Comparison of ENCODE assay signal across 14 cellular contexts in the genomic region with DNA sequence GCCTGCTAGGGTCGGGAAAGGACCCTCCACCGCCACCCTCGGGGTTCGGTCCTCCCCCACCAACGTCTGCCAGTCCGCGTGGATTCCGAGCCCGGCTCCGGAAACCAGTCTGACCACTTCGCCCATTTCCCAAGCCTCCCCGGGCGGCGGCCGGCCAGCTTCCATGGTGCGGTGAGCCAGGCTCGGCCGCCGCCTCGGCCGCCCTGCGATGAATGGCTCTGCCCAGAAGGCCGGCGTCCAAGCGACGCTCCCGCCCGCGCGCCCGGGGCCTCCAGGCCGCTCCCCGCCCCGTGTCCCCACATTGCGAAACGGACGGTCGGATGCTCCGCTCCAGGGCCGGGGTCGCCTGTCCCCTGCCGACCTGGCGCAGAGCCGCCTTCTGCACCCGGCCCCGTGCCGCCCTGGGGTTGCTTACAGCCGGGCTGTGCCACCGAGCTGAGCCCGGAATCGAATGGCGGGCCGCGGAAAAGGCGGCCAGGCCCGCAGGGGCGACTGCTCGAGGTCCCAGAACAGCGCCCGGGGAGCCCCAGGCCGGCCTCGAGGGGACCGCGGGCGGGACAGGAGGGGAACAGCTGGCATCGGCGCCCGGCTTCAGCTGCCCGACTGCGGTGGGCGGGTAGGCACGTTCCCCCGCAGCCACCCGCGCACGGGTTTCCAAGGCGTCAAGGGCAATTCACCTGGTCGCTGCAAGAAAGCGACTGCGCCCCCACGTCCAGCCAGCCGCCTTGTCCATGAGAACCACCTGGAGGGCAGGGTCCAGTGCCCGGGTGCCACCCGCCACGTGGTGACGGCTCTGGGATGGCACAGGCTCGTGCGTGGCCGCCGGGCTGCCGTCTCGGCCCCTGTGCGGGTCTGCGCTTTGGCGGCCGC. TPM values are rescaled to one million over a fixed set of nuclear protein-coding genes. Genes with fewer than 3 reads are reported as not detected.
DNase-seq lines count a peak whose midpoint lies in the region; ATAC-seq, FAIRE-seq and TF ChIP-seq lines count a peak whose summit lies in the region.
"Had no signal": no experiment of that assay in that cellular context is flagged by ENCODE, and none has a peak within 500 bp of the region (broad histone marks: within the 10 kb centered on the region; RNA-seq: fewer than 3 reads in every experiment).

No MANE protein-coding gene starts in this region.

- intact Hi-C loops in CD8-positive, alpha-beta T cell (cut with DNase I, micrococcal nuclease), result loop anchor here in 1 of 2 experiments (5.0 kb wide), 1 partner anchor 1582 kb away; the partner anchor contains the start of gene BAHCC1
- intact Hi-C loops in ascending aorta (cut with DNase I), result loop anchor here (2.0 kb wide), 1 partner anchor 40 kb away; no protein-coding TSS in a partner anchor
- intact Hi-C loops in left ventricle myocardium inferior (cut with micrococcal nuclease), result no loop called here
- intact Hi-C loops in pancreas (cut with DNase I), result no loop called here

- H3K36me3 Mint-ChIP-seq in CD8-positive, alpha-beta T cell, result no peaks in the 10 kb centered on the region
- H3K36me3 Mint-ChIP-seq in activated T-helper 17 cell treated with anti-CD3 and anti-CD28 coated beads, Interleukin-2, amount 50 U/mL, for 72 hours (ENCODE audit: low read depth), result peaks cover 6% of the 10 kb centered on the region
- H3K36me3 Mint-ChIP-seq: activated naive CD8-positive, alpha-beta T cell treated with anti-CD3 and anti-CD28 coated beads, Interleukin-2, amount 10 ng/mL, durations not matched to agents 7 days and 5 days; IgD-negative memory B cell had no signal

- no peak overlapping the region for H3K4me3 ChIP-seq in CD8-positive, alpha-beta T cell (ENCODE audit: low read depth, low read length)
- peak overlapping the region; percentile 24 to 59 for H3K4me3 ChIP-seq in ascending aorta
- peak overlapping the region; percentile 45 for H3K4me3 ChIP-seq in left ventricle myocardium inferior
- H3K4me3 ChIP-seq in pancreas, result peak overlapping the region in 3 of 4 donors; percentile 8 to 42 (median 34)
- H3K4me3 ChIP-seq: ovary had no signal

- H3K4me1 ChIP-seq in CD8-positive, alpha-beta T cell (ENCODE audit: insufficient read depth, low read length), result peaks cover 41% of the 10 kb centered on the region
- H3K4me1 ChIP-seq in ascending aorta (peaks cover 23 to 39% of the 10 kb centered on the region in 2 donors), left ventricle myocardium inferior (peaks cover 65% of the 10 kb centered on the region), pancreas (peaks cover 21 to 31% (median 22%) of the 10 kb centered on the region in 3 donors)

- H3K9me3 ChIP-seq in CD8-positive, alpha-beta T cell (ENCODE audit: low read length), result no peaks in the 10 kb centered on the region
- H3K9me3 ChIP-seq in ascending aorta (no peaks in the 10 kb centered on the region), left ventricle myocardium inferior (replicated peaks) (no peaks in the 10 kb centered on the region), pancreas (no peaks in the 10 kb centered on the region)
- H3K9me3 ChIP-seq: ovary had no signal

- CTCF ChIA-PET in CD8-positive, alpha-beta T cell (lab: Charles Lee), result no interaction called here

- FAIRE-seq in pancreas (lab: Jason Lieb, UNC) (no peak), urothelium cell line (lab: Jason Lieb, UNC) (no peak)
- FAIRE-seq: frontal cortex had no signal

- 18% methylated on average over 64 to 96 of the region's 96 CpGs for WGBS in pancreas, 2 donors

- peaks cover 26% of the 10 kb centered on the region for H3K4me1 Mint-ChIP-seq in CD8-positive, alpha-beta T cell (ENCODE audit: low read depth)
- H3K4me1 Mint-ChIP-seq in activated T-helper 17 cell treated with anti-CD3 and anti-CD28 coated beads, Interleukin-2, amount 50 U/mL, for 72 hours, result peaks cover 10% of the 10 kb centered on the region

- POLR2A ChIA-PET in CD8-positive, alpha-beta T cell (lab: Charles Lee), result interaction anchor here (1.1 to 6.1 kb wide), 2 partner anchors 18 to 23 kb away, joined by 3 to 66 read pairs; partner anchors contain the start of gene CBX4

- TF ChIP-seq CTCF in CD8-positive, alpha-beta T cell (IDR thresholded peaks at IDR 0.05), result no peak
- TF ChIP-seq CTCF in ascending aorta (IDR thresholded peaks at IDR 0.05), result no peak
- no peak for TF ChIP-seq CTCF in left ventricle myocardium inferior (IDR thresholded peaks at IDR 0.05; ENCODE audit: borderline replicate concordance)
- TF ChIP-seq CTCF in pancreas (IDR thresholded peaks at IDR 0.05), result no peak

- H3K27ac ChIP-seq in CD8-positive, alpha-beta T cell (ENCODE audit: low read depth, low read length), result no peak overlapping the region
- H3K27ac ChIP-seq in ascending aorta (no peak overlapping the region), left ventricle myocardium inferior (replicated peaks) (no peak overlapping the region), pancreas (peak overlapping the region in 3 of 4 donors; percentile 28 to 64 (median 41))
- H3K27ac ChIP-seq: ovary, WERI-Rb-1 had no signal

- H3K4me3 Mint-ChIP-seq in CD8-positive, alpha-beta T cell, result no peak overlapping the region
- no peak overlapping the region for H3K4me3 Mint-ChIP-seq in activated T-helper 17 cell treated with anti-CD3 and anti-CD28 coated beads, Interleukin-2, amount 50 U/mL, for 72 hours

- H3K9me3 Mint-ChIP-seq in CD8-positive, alpha-beta T cell, result no peaks in the 10 kb centered on the region
- H3K9me3 Mint-ChIP-seq in activated T-helper 17 cell treated with anti-CD3 and anti-CD28 coated beads, Interleukin-2, amount 50 U/mL, for 72 hours, result no peaks in the 10 kb centered on the region
- H3K9me3 Mint-ChIP-seq: activated naive CD8-positive, alpha-beta T cell treated with anti-CD3 and anti-CD28 coated beads, Interleukin-2, amount 10 ng/mL, durations not matched to agents 7 days and 5 days; CD4-positive, alpha-beta T cell had no signal

- H3K27me3 ChIP-seq in CD8-positive, alpha-beta T cell (ENCODE audit: insufficient read depth, low read length), result peaks cover 46% of the 10 kb centered on the region
- peaks cover 51% of the 10 kb centered on the region for H3K27me3 ChIP-seq in ascending aorta
- H3K27me3 ChIP-seq in left ventricle myocardium inferior (ENCODE audit: low read depth), result peaks cover 87% of the 10 kb centered on the region
- H3K27me3 ChIP-seq in pancreas, result peaks cover 0 to 11% (median 7%) of the 10 kb centered on the region in 4 donors

- no peaks in the 10 kb centered on the region for H3K36me3 ChIP-seq in CD8-positive, alpha-beta T cell (ENCODE audit: insufficient read depth, low read length)
- H3K36me3 ChIP-seq in ascending aorta (no peaks in the 10 kb centered on the region), left ventricle myocardium inferior (no peaks in the 10 kb centered on the region), pancreas (no peaks in the 10 kb centered on the region)
- H3K36me3 ChIP-seq: ovary, WERI-Rb-1 had no signal

- ATAC-seq in CD8-positive, alpha-beta T cell, result peak; percentile 19
- ATAC-seq in pancreas, result peak; percentile 64 to 81 (median 74)
- ATAC-seq in activated T-helper 17 cell treated with anti-CD3 and anti-CD28 coated beads, Interleukin-2, amount 50 U/mL, for 72 hours (replicated peaks), result no peak

- H3K27me3 Mint-ChIP-seq in CD8-positive, alpha-beta T cell (ENCODE audit: low read depth), result peaks cover 38% of the 10 kb centered on the region
- H3K27me3 Mint-ChIP-seq in activated T-helper 17 cell treated with anti-CD3 and anti-CD28 coated beads, Interleukin-2, amount 50 U/mL, for 72 hours, result peaks cover 32% of the 10 kb centered on the region

- no peak for DNase-seq in CD8-positive, alpha-beta T cell
- DNase-seq in ascending aorta (ENCODE audit: low spot score in 2 of 2) (no peak), left ventricle myocardium inferior (no peak), pancreas (peak; percentile 78 to 92 (median 84)), UCSD-AML1 (lab: John Stamatoyannopoulos, UW; ENCODE audit: unreplicated experiment) (no peak), NOMO-1 treated with dmso at 0.1 percent for 144 hours (lab: John Stamatoyannopoulos, UW; ENCODE audit: unreplicated experiment) (no peak), urothelium cell line (ENCODE audit: low spot score) (no peak)
- DNase-seq: activated naive CD8-positive, alpha-beta T cell treated with anti-CD3 and anti-CD28 coated beads, Interleukin-2, amount 10 ng/mL, durations not matched to agents 7 days and 5 days; CD4-positive, alpha-beta T cell; WERI-Rb-1 had no signal

- H3K27ac Mint-ChIP-seq in CD8-positive, alpha-beta T cell, result no peak overlapping the region
- H3K27ac Mint-ChIP-seq in activated T-helper 17 cell treated with anti-CD3 and anti-CD28 coated beads, Interleukin-2, amount 50 U/mL, for 72 hours, result no peak overlapping the region
- H3K27ac Mint-ChIP-seq: CD4-positive, alpha-beta T cell had no signal

RNA-seq across cellular contexts. Expression of gene CBX8, which starts 18.3 kb away (rescaled TPM):
- total RNA-seq in CD8-positive, alpha-beta T cell, result 1 to 10 TPM; 3.7 to 4.0 TPM
- total RNA-seq in ascending aorta, result 1.1 TPM
- 7.5 TPM for total RNA-seq in left ventricle myocardium inferior
- 1 to 10 TPM; 1.6 to 5.7 (median 3.6) TPM for total RNA-seq in pancreas
- polyA plus RNA-seq in pancreas, result 1 to 10 TPM; 4.5 to 5.2 TPM
- total RNA-seq in activated T-helper 17 cell treated with anti-CD3 and anti-CD28 coated beads, Interleukin-2, amount 50 U/mL, for 72 hours, result 1 to 10 TPM; 1.6 to 5.5 TPM

RNA-seq across cellular contexts. Expression of gene CBX4, which starts 24.0 kb away (rescaled TPM):
- 100 to 1,000 TPM; 263 to 268 TPM for total RNA-seq in CD8-positive, alpha-beta T cell
- total RNA-seq in ascending aorta, result 25.7 TPM
- total RNA-seq in left ventricle myocardium inferior, result 28.7 TPM
- 10 to 100 TPM; 11.1 to 42.4 (median 18.0) TPM for total RNA-seq in pancreas
- polyA plus RNA-seq in pancreas, result 10 to 100 TPM; 15.0 to 18.5 TPM
- total RNA-seq in activated T-helper 17 cell treated with anti-CD3 and anti-CD28 coated beads, Interleukin-2, amount 50 U/mL, for 72 hours, result 1 to 10 TPM; 8.7 to 9.1 TPM

RNA-seq across cellular contexts. Expression of gene CBX2, which starts 37.3 kb away (rescaled TPM):
- under 1 TPM; 0.14 to 0.56 TPM for total RNA-seq in CD8-positive, alpha-beta T cell
- total RNA-seq in ascending aorta, result 4.6 TPM
- total RNA-seq in left ventricle myocardium inferior, result 2.6 TPM
- total RNA-seq in pancreas, result 1 to 10 TPM; 1.1 to 3.1 (median 1.8) TPM
- 1 to 10 TPM; 2.6 to 3.2 TPM for polyA plus RNA-seq in pancreas
- total RNA-seq in activated T-helper 17 cell treated with anti-CD3 and anti-CD28 coated beads, Interleukin-2, amount 50 U/mL, for 72 hours, result 1 to 10 TPM in 1 of 2 donors, under 1 TPM in 1; 0.50 to 1.6 TPM

Comparison
In these comparisons a context has a peak if more than half of its experiments do, and no peak if none do; other contexts are left out.
1. DNase-seq: peak in pancreas (6 of 6); none in CD8-positive, alpha-beta T cell (0 of 7), ascending aorta (0 of 2), left ventricle myocardium inferior (single experiment), UCSD-AML1 (single experiment), NOMO-1 treated with dmso at 0.1 percent for 144 hours (single experiment) and urothelium cell line (single experiment).
2. H3K27ac ChIP-seq: peak in pancreas (3 of 4); none in CD8-positive, alpha-beta T cell (single experiment), ascending aorta (0 of 2) and left ventricle myocardium inferior (single experiment).